ENCODE assay signal across 8 cellular contexts in the genomic region with DNA sequence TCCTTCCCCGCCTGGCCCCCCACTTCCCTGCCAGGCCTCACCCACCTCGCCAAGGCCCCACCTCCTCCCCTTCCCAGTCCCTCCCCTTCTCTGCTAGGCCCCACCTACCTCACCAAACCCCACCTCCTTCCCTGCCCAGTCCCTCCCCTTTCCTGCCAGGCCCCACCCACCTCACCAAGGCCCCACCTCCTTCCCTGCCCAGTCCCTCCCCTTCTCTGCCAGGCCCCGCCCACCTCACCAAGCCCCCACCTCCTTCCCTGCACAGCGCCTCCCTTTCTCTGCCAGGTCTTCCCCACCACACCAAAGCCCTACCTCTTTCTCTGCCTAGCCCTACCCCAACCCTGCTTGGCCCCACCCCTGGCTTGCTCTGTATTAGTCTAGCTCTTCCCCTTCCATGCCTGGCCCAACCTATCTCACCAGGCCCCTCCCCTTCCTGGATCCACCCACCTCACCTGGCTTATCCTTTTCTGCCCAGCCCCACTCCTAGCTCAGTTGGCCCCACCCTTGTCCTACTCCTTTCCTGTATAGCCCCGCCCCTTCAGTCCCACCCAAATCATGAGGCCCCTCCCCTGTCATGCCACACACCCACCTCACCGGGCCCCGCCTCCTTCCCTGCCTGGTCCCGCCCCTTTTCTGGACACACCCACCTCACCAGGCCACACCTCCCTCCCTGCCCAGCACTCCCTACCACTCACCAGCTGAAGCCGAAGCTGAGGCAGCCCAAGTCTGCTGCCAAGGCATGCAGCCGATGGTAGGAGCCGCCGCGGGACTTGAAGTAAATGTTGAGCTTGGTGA.
A peak's percentile ranks its signal among the peaks of the same experiment; 100 is the strongest.
DNase-seq lines count a peak whose midpoint lies in the region; ATAC-seq lines count a peak whose summit lies in the region.

No MANE protein-coding gene starts in this region.

- no peak overlapping the region for H3K27ac Mint-ChIP-seq in activated T-cell treated with anti-CD3 and anti-CD28 coated beads, Interleukin-2, amount 50 U/mL, for 24 hours
- no peak overlapping the region for H3K27ac Mint-ChIP-seq in central memory CD8-positive, alpha-beta T cell (ENCODE audit: low read depth)

- no peak overlapping the region for H3K4me3 Mint-ChIP-seq in activated T-cell treated with anti-CD3 and anti-CD28 coated beads, Interleukin-2, amount 50 U/mL, for 24 hours
- no peak overlapping the region for H3K4me3 Mint-ChIP-seq in central memory CD8-positive, alpha-beta T cell

- peak; percentile 59 to 66 for DNase-seq in activated T-cell treated with anti-CD3 and anti-CD28 coated beads, Interleukin-2, amount 50 U/mL, for 48 hours
- DNase-seq in activated T-cell treated with anti-CD3 and anti-CD28 coated beads, Interleukin-2, amount 50 U/mL, for 24 hours = no peak
- DNase-seq in NCI-H226 (peak; percentile 38), NCI-H524 treated with DMSO at 0.1 percent for 48 hours (lab: John Stamatoyannopoulos, UW) (no peak), posterior cingulate gyrus (no peak)
- no peak for DNase-seq in central memory CD8-positive, alpha-beta T cell (ENCODE audit: low spot score in 2 of 2)
- DNase-seq in stimulated activated naive CD4-positive, alpha-beta T cell treated with Interleukin-2 at 50 U/mL for 16 hours (lab: John Stamatoyannopoulos, UW) = peak; percentile 8
- DNase-seq in effector CD4-positive, alpha-beta T cell = no peak

- H3K4me1 Mint-ChIP-seq in activated T-cell treated with anti-CD3 and anti-CD28 coated beads, Interleukin-2, amount 50 U/mL, for 24 hours (ENCODE audit: low read depth) = no peaks in the 10 kb centered on the region
- peaks cover 12% of the 10 kb centered on the region for H3K4me1 Mint-ChIP-seq in central memory CD8-positive, alpha-beta T cell

- peak; percentile 52 for ATAC-seq in central memory CD8-positive, alpha-beta T cell (replicated peaks; ENCODE audit: extremely low read depth, poor library complexity, severe bottlenecking)

- intact Hi-C loops in posterior cingulate gyrus (cut with DNase I) = no loop called here

- no peaks in the 10 kb centered on the region for H3K36me3 Mint-ChIP-seq in activated T-cell treated with anti-CD3 and anti-CD28 coated beads, Interleukin-2, amount 50 U/mL, for 24 hours (ENCODE audit: low read depth)
- no peaks in the 10 kb centered on the region for H3K36me3 Mint-ChIP-seq in central memory CD8-positive, alpha-beta T cell (ENCODE audit: insufficient read depth)

- no peaks in the 10 kb centered on the region for H3K27me3 Mint-ChIP-seq in activated T-cell treated with anti-CD3 and anti-CD28 coated beads, Interleukin-2, amount 50 U/mL, for 24 hours
- no peaks in the 10 kb centered on the region for H3K27me3 Mint-ChIP-seq in central memory CD8-positive, alpha-beta T cell

- H3K9me3 Mint-ChIP-seq in activated T-cell treated with anti-CD3 and anti-CD28 coated beads, Interleukin-2, amount 50 U/mL, for 24 hours = peaks cover 2% of the 10 kb centered on the region
- H3K9me3 Mint-ChIP-seq in central memory CD8-positive, alpha-beta T cell = no peaks in the 10 kb centered on the region

Comparison
In these comparisons a context has a peak if more than half of its experiments do, and no peak if none do; other contexts are left out.
1. DNase-seq: peak in activated T-cell treated with anti-CD3 and anti-CD28 coated beads, Interleukin-2, amount 50 U/mL, for 48 hours (2 of 2), NCI-H226 (single experiment) and stimulated activated naive CD4-positive, alpha-beta T cell treated with Interleukin-2 at 50 U/mL for 16 hours (single experiment); none in activated T-cell treated with anti-CD3 and anti-CD28 coated beads, Interleukin-2, amount 50 U/mL, for 24 hours (single experiment), central memory CD8-positive, alpha-beta T cell (0 of 2), effector CD4-positive, alpha-beta T cell (single experiment), NCI-H524 treated with DMSO at 0.1 percent for 48 hours (single experiment) and posterior cingulate gyrus (0 of 10).